ENCODE assay signal across 18 cellular contexts in genomic region chr10:42934842-42935241, GRCh38.
A peak's percentile ranks its signal among the peaks of the same experiment; 100 is the strongest.
DNase-seq lines count a peak whose midpoint lies in the region; ATAC-seq and TF ChIP-seq lines count a peak whose summit lies in the region.
"Had no signal": no experiment of that assay in that cellular context is flagged by ENCODE, and none has a peak within 500 bp of the region (broad histone marks: within the 10 kb centered on the region; RNA-seq: fewer than 3 reads in every experiment).

No MANE protein-coding gene starts in this region.

- no peaks in the 10 kb centered on the region for H3K36me3 Mint-ChIP-seq in activated naive CD4-positive, alpha-beta T cell treated with anti-CD3 and anti-CD28 coated beads, Interleukin-2, amount 50 U/mL, for 24 hours
- no peaks in the 10 kb centered on the region for H3K36me3 Mint-ChIP-seq in activated naive CD4-positive, alpha-beta T cell treated with anti-CD3 and anti-CD28 coated beads, Interleukin-2, amount 50 U/mL, for 72 hours
- H3K36me3 Mint-ChIP-seq in activated naive CD8-positive, alpha-beta T cell treated with anti-CD3 and anti-CD28 coated beads, Interleukin-2, amount 50 U/mL, for 24 hours (ENCODE audit: low read depth) = no peaks in the 10 kb centered on the region
- no peaks in the 10 kb centered on the region for H3K36me3 Mint-ChIP-seq in naive thymus-derived CD4-positive, alpha-beta T cell
- H3K36me3 Mint-ChIP-seq: CD8-positive, alpha-beta memory T cell had no signal

- no peak for DNase-seq in activated naive CD4-positive, alpha-beta T cell treated with anti-CD3 and anti-CD28 coated beads, Interleukin-2, amount 50 U/mL, for 72 hours (ENCODE audit: low spot score in 2 of 2)
- DNase-seq in GM13976 (ENCODE audit: low spot score) = peak; percentile 5
- no peak for DNase-seq in activated naive CD8-positive, alpha-beta T cell treated with anti-CD3 and anti-CD28 coated beads, Interleukin-2, amount 50 U/mL, for 24 hours
- no peak for DNase-seq in naive thymus-derived CD4-positive, alpha-beta T cell
- no peak for DNase-seq in activated effector memory CD4-positive, alpha-beta T cell treated with anti-CD3 and anti-CD28 coated beads, Interleukin-2, amount 50 U/mL, for 16 hours
- DNase-seq in stimulated activated CD4-positive, alpha-beta T cell treated with anti-CD3 and anti-CD28 coated beads, Interleukin-4, amount 100 ng/mL, for 24 hours = no peak
- DNase-seq: CD8-positive, alpha-beta memory T cell; DMS79 treated with DMSO at 0.1 percent for 48 hours; HCEC 1CT; MM.1S; NCI-H1105 treated with DMSO at 0.1 percent for 48 hours; NCI-H1694 treated with DMSO at 0.1 percent for 48 hours; NCI-H2227 treated with DMSO at 0.1 percent for 48 hours; NCI-H774; Right ventricle myocardium superior had no signal

- H3K27ac ChIP-seq in naive thymus-derived CD4-positive, alpha-beta T cell (ENCODE audit: low read depth, low read length) = peak overlapping the region; percentile 73

- no peaks in the 10 kb centered on the region for H3K9me3 ChIP-seq in naive thymus-derived CD4-positive, alpha-beta T cell (ENCODE audit: control insufficient read depth in 2 of 3, low read length in 3 of 3)

- CTCF ChIA-PET in naive thymus-derived CD4-positive, alpha-beta T cell (lab: Charles Lee) = no interaction called here

- peaks cover 0 to 12% of the 10 kb centered on the region in 2 donors for H3K4me1 ChIP-seq in naive thymus-derived CD4-positive, alpha-beta T cell (ENCODE audit: control insufficient read depth in 2 of 2, insufficient read depth in 2 of 2, low read length in 2 of 2)

- H3K4me3 ChIP-seq in naive thymus-derived CD4-positive, alpha-beta T cell (ENCODE audit: low read length) = no peak overlapping the region

- no peaks in the 10 kb centered on the region for H3K27me3 ChIP-seq in naive thymus-derived CD4-positive, alpha-beta T cell (ENCODE audit: control insufficient read depth in 2 of 2, insufficient read depth in 2 of 2, low read length in 2 of 2)

- peaks cover 21% of the 10 kb centered on the region for H3K27me3 Mint-ChIP-seq in activated naive CD4-positive, alpha-beta T cell treated with anti-CD3 and anti-CD28 coated beads, Interleukin-2, amount 50 U/mL, for 24 hours
- peaks cover 18% of the 10 kb centered on the region for H3K27me3 Mint-ChIP-seq in activated naive CD8-positive, alpha-beta T cell treated with anti-CD3 and anti-CD28 coated beads, Interleukin-2, amount 50 U/mL, for 24 hours
- H3K27me3 Mint-ChIP-seq in naive thymus-derived CD4-positive, alpha-beta T cell = peaks cover 5 to 36% (median 23%) of the 10 kb centered on the region in 5 donors

- no peak for ATAC-seq in activated naive CD4-positive, alpha-beta T cell treated with anti-CD3 and anti-CD28 coated beads, Interleukin-2, amount 50 U/mL, for 72 hours
- ATAC-seq in activated naive CD8-positive, alpha-beta T cell treated with anti-CD3 and anti-CD28 coated beads, Interleukin-2, amount 50 U/mL, for 24 hours = no peak
- no peak for ATAC-seq in naive thymus-derived CD4-positive, alpha-beta T cell
- ATAC-seq in GM19324 (IDR thresholded peaks at IDR 0.05; ENCODE audit: low FRiP score, unreplicated experiment) = no peak

- H3K9me3 Mint-ChIP-seq in activated naive CD4-positive, alpha-beta T cell treated with anti-CD3 and anti-CD28 coated beads, Interleukin-2, amount 50 U/mL, for 24 hours = no peaks in the 10 kb centered on the region
- no peaks in the 10 kb centered on the region for H3K9me3 Mint-ChIP-seq in activated naive CD4-positive, alpha-beta T cell treated with anti-CD3 and anti-CD28 coated beads, Interleukin-2, amount 50 U/mL, for 72 hours
- no peaks in the 10 kb centered on the region for H3K9me3 Mint-ChIP-seq in activated naive CD8-positive, alpha-beta T cell treated with anti-CD3 and anti-CD28 coated beads, Interleukin-2, amount 50 U/mL, for 24 hours
- H3K9me3 Mint-ChIP-seq in naive thymus-derived CD4-positive, alpha-beta T cell = no peaks in the 10 kb centered on the region

- H3K4me3 Mint-ChIP-seq in activated naive CD4-positive, alpha-beta T cell treated with anti-CD3 and anti-CD28 coated beads, Interleukin-2, amount 50 U/mL, for 24 hours = no peak overlapping the region
- H3K4me3 Mint-ChIP-seq in activated naive CD8-positive, alpha-beta T cell treated with anti-CD3 and anti-CD28 coated beads, Interleukin-2, amount 50 U/mL, for 24 hours = peak overlapping the region; percentile 20
- peak overlapping the region in 9 of 10 donors; percentile 46 to 93 (median 91) for H3K4me3 Mint-ChIP-seq in naive thymus-derived CD4-positive, alpha-beta T cell

- no peaks in the 10 kb centered on the region for H3K36me3 ChIP-seq in naive thymus-derived CD4-positive, alpha-beta T cell (ENCODE audit: control insufficient read depth in 2 of 3, insufficient read depth in 3 of 3, low read length in 3 of 3)

- H3K4me1 Mint-ChIP-seq in activated naive CD4-positive, alpha-beta T cell treated with anti-CD3 and anti-CD28 coated beads, Interleukin-2, amount 50 U/mL, for 24 hours = peaks cover 11% of the 10 kb centered on the region
- peaks cover 12% of the 10 kb centered on the region for H3K4me1 Mint-ChIP-seq in activated naive CD8-positive, alpha-beta T cell treated with anti-CD3 and anti-CD28 coated beads, Interleukin-2, amount 50 U/mL, for 24 hours
- peaks cover 9 to 25% (median 19%) of the 10 kb centered on the region in 7 donors for H3K4me1 Mint-ChIP-seq in naive thymus-derived CD4-positive, alpha-beta T cell

- intact Hi-C loops in naive thymus-derived CD4-positive, alpha-beta T cell (cut with micrococcal nuclease) = loop anchor here in 1 of 2 donors (1.0 to 5.0 kb wide), 6 partner anchors 68 to 502 kb away; partner anchors contain the start of genes CSGALNACT2 and ZNF487

- POLR2A ChIA-PET in naive thymus-derived CD4-positive, alpha-beta T cell (lab: Charles Lee) = interaction anchor here (1.1 kb wide), 1 partner anchor 527 kb away, joined by 4 read pairs; no protein-coding TSS in a partner anchor

- no peak for TF ChIP-seq CTCF in GM13976 (IDR thresholded peaks at IDR 0.05; ENCODE audit: borderline replicate concordance, control extremely low read depth, extremely low read depth, insufficient read depth, missing control alignments)

- H3K27ac Mint-ChIP-seq in activated naive CD4-positive, alpha-beta T cell treated with anti-CD3 and anti-CD28 coated beads, Interleukin-2, amount 50 U/mL, for 24 hours = peak overlapping the region; percentile 17
- peak overlapping the region in 1 of 2 donors; percentile 76 for H3K27ac Mint-ChIP-seq in activated naive CD4-positive, alpha-beta T cell treated with anti-CD3 and anti-CD28 coated beads, Interleukin-2, amount 50 U/mL, for 72 hours
- H3K27ac Mint-ChIP-seq in activated naive CD8-positive, alpha-beta T cell treated with anti-CD3 and anti-CD28 coated beads, Interleukin-2, amount 50 U/mL, for 24 hours = no peak overlapping the region
- H3K27ac Mint-ChIP-seq in naive thymus-derived CD4-positive, alpha-beta T cell = peak overlapping the region in 7 of 9 donors; percentile 11 to 95 (median 86)
- H3K27ac Mint-ChIP-seq: B cell had no signal

- in situ Hi-C loops in GM13976 (cut with MboI; ENCODE audit: low sequenced_read_pairs, unreplicated experiment) = no loop called here
